Comparison of ENCODE assay signal across 21 cellular contexts in genomic region chr3:50221413-50222168, GRCh38. TPM values are rescaled to one million over a fixed set of nuclear protein-coding genes. Genes with fewer than 3 reads are reported as not detected.
DNase-seq lines count a peak whose midpoint lies in the region; ATAC-seq and TF ChIP-seq lines count a peak whose summit lies in the region.
"Had no signal": no experiment of that assay in that cellular context is flagged by ENCODE, and none has a peak within 500 bp of the region (broad histone marks: within the 10 kb centered on the region; RNA-seq: fewer than 3 reads in every experiment).

No MANE protein-coding gene starts in this region.

- WGBS in liver, result 32% methylated on average over 12 of the region's 12 CpGs
- WGBS in upper lobe of left lung, 2 donors, result 56 to 61% methylated on average over 3 to 12 of the region's 12 CpGs

- TF ChIP-seq RAD21 in liver (IDR thresholded peaks at IDR 0.05), result peak; percentile 76 to 81

- no peaks in the 10 kb centered on the region for H3K36me3 Mint-ChIP-seq in activated T-helper 17 cell treated with anti-CD3 and anti-CD28 coated beads, Interleukin-2, amount 50 U/mL, for 72 hours (ENCODE audit: low read depth)

- no peak for ATAC-seq in activated T-helper 17 cell treated with anti-CD3 and anti-CD28 coated beads, Interleukin-2, amount 50 U/mL, for 72 hours (replicated peaks)
- ATAC-seq in upper lobe of left lung (ENCODE audit: low FRiP score in 2 of 2), result no peak
- ATAC-seq: heart left ventricle, left lung had no signal

- no peak for TF ChIP-seq EP300 in upper lobe of left lung (IDR thresholded peaks at IDR 0.05)

- no peak overlapping the region for H3K4me3 Mint-ChIP-seq in activated T-helper 17 cell treated with anti-CD3 and anti-CD28 coated beads, Interleukin-2, amount 50 U/mL, for 72 hours

- H3K9me3 Mint-ChIP-seq in activated T-helper 17 cell treated with anti-CD3 and anti-CD28 coated beads, Interleukin-2, amount 50 U/mL, for 72 hours, result no peaks in the 10 kb centered on the region

- peak; percentile 15 for TF ChIP-seq CTCF in GM10248 (IDR thresholded peaks at IDR 0.05; ENCODE audit: control extremely low read depth, extremely low read depth, low read depth, missing control alignments)
- peak; percentile 49 for TF ChIP-seq CTCF in liver (IDR thresholded peaks at IDR 0.05; ENCODE audit: low read depth, low read length, missing input control)
- TF ChIP-seq CTCF in vagina (IDR thresholded peaks at IDR 0.05), result no peak
- TF ChIP-seq CTCF in upper lobe of left lung (IDR thresholded peaks at IDR 0.05), result no peak

- peak overlapping the region; percentile 49 to 78 for H3K27ac ChIP-seq in liver (ENCODE audit: low read depth in 1 of 2, low read length in 2 of 2)
- no peak overlapping the region for H3K27ac ChIP-seq in vagina
- no peak overlapping the region for H3K27ac ChIP-seq in upper lobe of left lung
- H3K27ac ChIP-seq: heart left ventricle, left lung, psoas muscle, suprapubic skin had no signal

- TF ChIP-seq POLR2A in vagina (IDR thresholded peaks at IDR 0.05), result no peak
- TF ChIP-seq POLR2A in upper lobe of left lung (IDR thresholded peaks at IDR 0.05), result no peak

- H3K9me3 ChIP-seq in liver (ENCODE audit: control insufficient read depth in 4 of 4, low read length in 3 of 4) (no peaks in the 10 kb centered on the region), vagina (no peaks in the 10 kb centered on the region), upper lobe of left lung (no peaks in the 10 kb centered on the region)
- H3K9me3 ChIP-seq: heart left ventricle, left lung, psoas muscle, suprapubic skin had no signal

- DNase-seq in GM10248 (ENCODE audit: extremely low spot score) (no peak), HuH-7.5 (ENCODE audit: low spot score) (peak; percentile 54), vagina (ENCODE audit: extremely low spot score in 2 of 2) (no peak), NCI-H82 (lab: John Stamatoyannopoulos, UW) (no peak), upper lobe of left lung (no peak)
- no peak for DNase-seq in NK-92 treated with Interleukin-12 subunit alpha and Interleukin-12 subunit beta, amount 100 ng/mL, for 24 hours (lab: John Stamatoyannopoulos, UW)
- DNase-seq: activated CD4-positive, CD25-positive, alpha-beta regulatory T cell; DMS 273 treated with DMSO at 0.1 percent for 48 hours; erythroblast; heart left ventricle; left lung; NCI-H1048; NCI-H345; OCI-M1; psoas muscle; stimulated activated CD4-positive, alpha-beta T cell treated with anti-CD3 and anti-CD28 coated beads, Interleukin-15, amount 100 ng/mL, for 24 hours had no signal

- H3K9ac ChIP-seq in liver (ENCODE audit: low read depth in 1 of 2, low read length in 2 of 2), result no peak overlapping the region

- H3K27ac Mint-ChIP-seq in activated T-helper 17 cell treated with anti-CD3 and anti-CD28 coated beads, Interleukin-2, amount 50 U/mL, for 72 hours, result peak overlapping the region; percentile 65

- H3K27me3 Mint-ChIP-seq in activated T-helper 17 cell treated with anti-CD3 and anti-CD28 coated beads, Interleukin-2, amount 50 U/mL, for 72 hours, result no peaks in the 10 kb centered on the region

- H3K36me3 ChIP-seq in liver (ENCODE audit: control insufficient read depth in 4 of 4, insufficient read depth in 3 of 4, low read depth in 1 of 4, low read length in 3 of 4), result peaks cover 6 to 12% (median 10%) of the 10 kb centered on the region in 4 donors
- H3K36me3 ChIP-seq in vagina, result no peaks in the 10 kb centered on the region
- no peaks in the 10 kb centered on the region for H3K36me3 ChIP-seq in upper lobe of left lung
- H3K36me3 ChIP-seq: heart left ventricle, left lung, suprapubic skin had no signal

- H3K27me3 ChIP-seq in liver (ENCODE audit: control insufficient read depth in 4 of 4, insufficient read depth in 4 of 4, low read length in 3 of 4) (no peaks in the 10 kb centered on the region), vagina (no peaks in the 10 kb centered on the region), upper lobe of left lung (no peaks in the 10 kb centered on the region)
- H3K27me3 ChIP-seq: heart left ventricle, suprapubic skin had no signal

- CTCF ChIA-PET in GM10248 (lab: Yijun Ruan, JAX), result interaction anchor here (0.9 to 26.7 kb wide), 8 partner anchors 9 to 51 kb away, joined by 3 to 393 read pairs (median 4); partner anchors contain the start of gene GNAT1

- H3K4me3 ChIP-seq in liver (ENCODE audit: low read depth in 1 of 3, low read length in 3 of 3), result no peak overlapping the region
- no peak overlapping the region for H3K4me3 ChIP-seq in vagina
- H3K4me3 ChIP-seq in upper lobe of left lung, result no peak overlapping the region
- H3K4me3 ChIP-seq: heart left ventricle, left lung, psoas muscle, suprapubic skin had no signal

- POLR2A ChIA-PET in GM10248 (lab: Yijun Ruan, JAX), result no interaction called here

- H3K4me1 Mint-ChIP-seq in activated T-helper 17 cell treated with anti-CD3 and anti-CD28 coated beads, Interleukin-2, amount 50 U/mL, for 72 hours, result peaks cover 8% of the 10 kb centered on the region

- intact Hi-C loops in vagina (cut with DNase I), result no loop called here

- peaks cover 4 to 51% (median 39%) of the 10 kb centered on the region in 4 donors for H3K4me1 ChIP-seq in liver (ENCODE audit: control insufficient read depth in 4 of 4, insufficient read depth in 4 of 4, low read length in 3 of 4)
- H3K4me1 ChIP-seq in vagina, result peaks cover 9% of the 10 kb centered on the region
- H3K4me1 ChIP-seq in upper lobe of left lung, result peaks cover 4 to 9% (median 6%) of the 10 kb centered on the region in 4 donors

TF ChIP-seq in liver, 16 proteins besides CTCF, POLR2A, EP300 and RAD21 (continues in another document):
- peak; percentile 20 to 81 for TF ChIP-seq JUND (IDR thresholded peaks at IDR 0.05)
- TF ChIP-seq FOXA2 (IDR thresholded peaks at IDR 0.05), result no peak
- no peak for TF ChIP-seq HNF4G (IDR thresholded peaks at IDR 0.05)
- peak; percentile 79 to 85 for TF ChIP-seq HNF4A (conservative IDR thresholded peaks at IDR 0.05)
- peak; percentile 29 for TF ChIP-seq SP1 (IDR thresholded peaks at IDR 0.05)
- no peak for TF ChIP-seq NR2F2 (IDR thresholded peaks at IDR 0.05)
- TF ChIP-seq MAX (IDR thresholded peaks at IDR 0.05), result no peak
- no peak for TF ChIP-seq ZBTB33 (IDR thresholded peaks at IDR 0.05)
- no peak for TF ChIP-seq EGR1 (IDR thresholded peaks at IDR 0.05; ENCODE audit: low read depth in 2 of 2)
- peak; percentile 72 to 86 for TF ChIP-seq RXRA (IDR thresholded peaks at IDR 0.05)
- no peak for TF ChIP-seq TAF1 (conservative IDR thresholded peaks at IDR 0.05)
- peak; percentile 31 for TF ChIP-seq ATF3 (IDR thresholded peaks at IDR 0.05)
- no peak for TF ChIP-seq FOXA1 (IDR thresholded peaks at IDR 0.05)
- TF ChIP-seq GABPA (IDR thresholded peaks at IDR 0.05 in 1 of 2, conservative IDR thresholded peaks at IDR 0.05 in 1 of 2), result no peak
- TF ChIP-seq YY1 (IDR thresholded peaks at IDR 0.05), result no peak

RNA-seq across cellular contexts. Expression of gene GNAI2, which starts 14.4 kb away (rescaled TPM):
- total RNA-seq in activated T-helper 17 cell treated with anti-CD3 and anti-CD28 coated beads, Interleukin-2, amount 50 U/mL, for 72 hours, result 100 to 1,000 TPM; 283 to 392 TPM
- total RNA-seq in liver, result 10 to 100 TPM; 58.3 to 65.0 TPM
- polyA plus RNA-seq in liver, result 10 to 100 TPM; 59.5 to 86.3 TPM
- total RNA-seq in vagina, result 244 TPM
- total RNA-seq in upper lobe of left lung, result 100 to 1,000 TPM; 191 to 440 (median 295) TPM

RNA-seq across cellular contexts. Expression of gene SLC38A3, which starts 16.5 kb away (rescaled TPM):
- under 1 TPM in 1 of 2 donors, not detected in 1; 0.71 TPM for total RNA-seq in activated T-helper 17 cell treated with anti-CD3 and anti-CD28 coated beads, Interleukin-2, amount 50 U/mL, for 72 hours
- 100 to 1,000 TPM in 1 of 2 donors, 10 to 100 TPM in 1; 98.1 to 166 TPM for total RNA-seq in liver
- 100 to 1,000 TPM; 114 to 180 TPM for polyA plus RNA-seq in liver
- total RNA-seq in vagina, result 2.0 TPM
- total RNA-seq in upper lobe of left lung, result under 1 TPM in 2 of 6 donors, not detected in 4; 0.15 to 0.17 TPM
- total RNA-seq: HT-29 had no signal

RNA-seq across cellular contexts. Expression of gene GNAT1, which starts 30.2 kb away (rescaled TPM):
- total RNA-seq in activated T-helper 17 cell treated with anti-CD3 and anti-CD28 coated beads, Interleukin-2, amount 50 U/mL, for 72 hours, result not detected
- under 1 TPM in 1 of 2 donors, not detected in 1; 0.08 TPM for total RNA-seq in liver
- not detected for polyA plus RNA-seq in liver
- not detected for total RNA-seq in vagina
- total RNA-seq in upper lobe of left lung, result under 1 TPM in 2 of 6 donors, not detected in 4; 0.10 to 0.40 TPM
- total RNA-seq: cerebellum, left lung, psoas muscle had no signal
- polyA plus RNA-seq: heart left ventricle, psoas muscle had no signal

RNA-seq across cellular contexts. Expression of gene SEMA3B, which starts 47.4 kb away (rescaled TPM):
- 1 to 10 TPM; 1.2 to 2.3 TPM for total RNA-seq in activated T-helper 17 cell treated with anti-CD3 and anti-CD28 coated beads, Interleukin-2, amount 50 U/mL, for 72 hours
- total RNA-seq in liver (1 to 10 TPM in 1 of 2 donors, under 1 TPM in 1; 0.56 to 1.5 TPM), vagina (32.9 TPM), upper lobe of left lung (100 to 1,000 TPM in 5 of 6 donors, 10 to 100 TPM in 1; 98.3 to 242 (median 122) TPM)
- 1 to 10 TPM in 1 of 2 donors, under 1 TPM in 1; 0.40 to 1.3 TPM for polyA plus RNA-seq in liver

RNA-seq across cellular contexts. Expression of gene LSMEM2, which starts 57.3 kb away (rescaled TPM):
- total RNA-seq in activated T-helper 17 cell treated with anti-CD3 and anti-CD28 coated beads, Interleukin-2, amount 50 U/mL, for 72 hours, result under 1 TPM in 1 of 2 donors, not detected in 1; 0.34 TPM
- total RNA-seq in liver (under 1 TPM in 1 of 2 donors, not detected in 1; 0.08 TPM), vagina (not detected), upper lobe of left lung (under 1 TPM in 2 of 6 donors, not detected in 4; 0.14 to 0.59 TPM)
- polyA plus RNA-seq in liver, result under 1 TPM in 1 of 2 donors, not detected in 1; 0.03 TPM
- total RNA-seq: HT-29 had no signal

Comparison
In these comparisons a context has a peak if more than half of its experiments do, and no peak if none do; other contexts are left out.
1. CTCF ChIP-seq: peak in GM10248 (single experiment) and liver (single experiment); none in vagina (0 of 3) and upper lobe of left lung (0 of 6).
2. H3K27ac ChIP-seq: peak in liver (2 of 2); none in vagina (single experiment) and upper lobe of left lung (0 of 4).
3. RNA of gene SLC38A3, which starts 16.5 kb away (total RNA-seq): 98.1 to 166 TPM in liver; 2.0 TPM in vagina (single experiment), 0.71 TPM in activated T-helper 17 cell treated with anti-CD3 and anti-CD28 coated beads, Interleukin-2, amount 50 U/mL, for 72 hours and 0.15 to 0.17 TPM in upper lobe of left lung; every median in the first group is over 10 times any median in the second.